ENCODE assay signal across 9 cellular contexts in genomic region chrX:78754917-78755316, GRCh38. TPM values are rescaled to one million over a fixed set of nuclear protein-coding genes. Genes with fewer than 3 reads are reported as not detected.
DNase-seq lines count a peak whose midpoint lies in the region; ATAC-seq and TF ChIP-seq lines count a peak whose summit lies in the region.
"Had no signal": no experiment of that assay in that cellular context is flagged by ENCODE, and none has a peak within 500 bp of the region (broad histone marks: within the 10 kb centered on the region; RNA-seq: fewer than 3 reads in every experiment).

No MANE protein-coding gene starts in this region.

- H3K27me3 ChIP-seq in colonic mucosa = no peaks in the 10 kb centered on the region

- ATAC-seq in GM18909 (IDR thresholded peaks at IDR 0.05; ENCODE audit: poor library complexity, unreplicated experiment) = peak; percentile 95
- peak; percentile 96 for ATAC-seq in HG02610 (IDR thresholded peaks at IDR 0.05; ENCODE audit: unreplicated experiment)
- ATAC-seq in HG03558 (IDR thresholded peaks at IDR 0.05; ENCODE audit: extremely low read depth, unreplicated experiment) = peak; percentile 85
- ATAC-seq: K562 had no signal

- intact Hi-C loops in colonic mucosa (cut with DNase I) = no loop called here

- H3K9me3 ChIP-seq in colonic mucosa = no peaks in the 10 kb centered on the region

- TF ChIP-seq CTCF in colonic mucosa (IDR thresholded peaks at IDR 0.05) = no peak

- H3K27ac ChIP-seq in colonic mucosa = no peak overlapping the region

- no peaks in the 10 kb centered on the region for H3K4me1 ChIP-seq in colonic mucosa

- no peak overlapping the region for H3K4me3 ChIP-seq in colonic mucosa
- H3K4me3 ChIP-seq: K562 had no signal

- H3K36me3 ChIP-seq in colonic mucosa = no peaks in the 10 kb centered on the region

- DNase-seq in pons (ENCODE audit: low spot score) (peak; percentile 50), COR-L47 (lab: John Stamatoyannopoulos, UW) (no peak), colonic mucosa (no peak), NCI-H2029 treated with DMSO at 0.1 percent for 48 hours (lab: John Stamatoyannopoulos, UW) (no peak)
- DNase-seq: activated CD8-positive, alpha-beta memory T cell treated with anti-CD3 and anti-CD28 coated beads for 24 hours had no signal

- no peak overlapping the region for H3K9ac ChIP-seq in colonic mucosa (ENCODE audit: low read depth in 2 of 2, low read length in 2 of 2)

RNA-seq across cellular contexts. Expression of gene LPAR4, which starts 7.4 kb away (rescaled TPM):
- total RNA-seq in colonic mucosa = under 1 TPM; 0.15 to 0.24 TPM
- total RNA-seq: K562 had no signal
